2 cellular contexts compared by ENCODE assay signal in the genomic region with DNA sequence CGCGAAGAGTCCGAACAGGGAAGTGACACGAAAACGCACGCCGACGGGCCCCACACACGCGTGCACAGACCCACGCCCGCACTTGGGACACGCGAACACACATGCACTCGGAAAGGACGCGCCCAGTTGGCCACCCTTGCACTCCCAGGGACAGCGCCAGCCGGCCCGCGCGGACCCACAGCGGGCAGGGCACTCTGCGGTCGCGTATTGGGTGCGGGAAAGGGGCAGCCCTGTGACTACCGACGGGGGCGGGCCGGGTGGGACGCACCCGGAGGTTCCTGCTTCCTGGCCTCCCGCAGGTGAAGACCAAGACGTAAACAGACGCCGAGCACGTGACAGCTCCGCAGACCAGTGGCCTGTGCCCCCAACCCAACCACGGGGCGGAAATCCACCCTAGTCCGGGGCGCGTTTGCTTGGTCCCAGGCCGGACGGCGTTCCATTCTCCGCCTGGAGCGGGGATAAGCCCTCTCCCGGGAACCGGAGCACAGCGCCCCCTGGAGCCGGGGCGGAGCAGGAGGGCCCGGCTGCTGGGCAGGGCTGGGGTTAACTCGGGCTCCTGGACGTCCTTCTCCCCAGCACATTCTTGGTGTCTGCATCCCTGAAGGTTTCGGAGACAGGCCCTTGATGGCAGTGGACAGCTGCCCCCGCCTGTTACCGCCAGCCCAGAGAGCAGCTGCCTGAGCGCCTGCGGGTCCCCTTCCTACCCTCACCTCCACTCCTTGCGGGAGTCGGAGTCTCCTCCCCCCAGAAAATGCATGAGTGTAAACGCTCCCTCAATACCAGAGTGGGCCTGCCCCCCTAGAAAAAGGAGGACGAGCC.
TF ChIP-seq lines count a peak whose summit lies in the region.

No MANE protein-coding gene starts in this region.

TF ChIP-seq in HEK293, 187 proteins besides CTCF, POLR2A, EP300 and RAD21 (continued from another document and continues in another):
- TF ChIP-seq, protein P1, sequence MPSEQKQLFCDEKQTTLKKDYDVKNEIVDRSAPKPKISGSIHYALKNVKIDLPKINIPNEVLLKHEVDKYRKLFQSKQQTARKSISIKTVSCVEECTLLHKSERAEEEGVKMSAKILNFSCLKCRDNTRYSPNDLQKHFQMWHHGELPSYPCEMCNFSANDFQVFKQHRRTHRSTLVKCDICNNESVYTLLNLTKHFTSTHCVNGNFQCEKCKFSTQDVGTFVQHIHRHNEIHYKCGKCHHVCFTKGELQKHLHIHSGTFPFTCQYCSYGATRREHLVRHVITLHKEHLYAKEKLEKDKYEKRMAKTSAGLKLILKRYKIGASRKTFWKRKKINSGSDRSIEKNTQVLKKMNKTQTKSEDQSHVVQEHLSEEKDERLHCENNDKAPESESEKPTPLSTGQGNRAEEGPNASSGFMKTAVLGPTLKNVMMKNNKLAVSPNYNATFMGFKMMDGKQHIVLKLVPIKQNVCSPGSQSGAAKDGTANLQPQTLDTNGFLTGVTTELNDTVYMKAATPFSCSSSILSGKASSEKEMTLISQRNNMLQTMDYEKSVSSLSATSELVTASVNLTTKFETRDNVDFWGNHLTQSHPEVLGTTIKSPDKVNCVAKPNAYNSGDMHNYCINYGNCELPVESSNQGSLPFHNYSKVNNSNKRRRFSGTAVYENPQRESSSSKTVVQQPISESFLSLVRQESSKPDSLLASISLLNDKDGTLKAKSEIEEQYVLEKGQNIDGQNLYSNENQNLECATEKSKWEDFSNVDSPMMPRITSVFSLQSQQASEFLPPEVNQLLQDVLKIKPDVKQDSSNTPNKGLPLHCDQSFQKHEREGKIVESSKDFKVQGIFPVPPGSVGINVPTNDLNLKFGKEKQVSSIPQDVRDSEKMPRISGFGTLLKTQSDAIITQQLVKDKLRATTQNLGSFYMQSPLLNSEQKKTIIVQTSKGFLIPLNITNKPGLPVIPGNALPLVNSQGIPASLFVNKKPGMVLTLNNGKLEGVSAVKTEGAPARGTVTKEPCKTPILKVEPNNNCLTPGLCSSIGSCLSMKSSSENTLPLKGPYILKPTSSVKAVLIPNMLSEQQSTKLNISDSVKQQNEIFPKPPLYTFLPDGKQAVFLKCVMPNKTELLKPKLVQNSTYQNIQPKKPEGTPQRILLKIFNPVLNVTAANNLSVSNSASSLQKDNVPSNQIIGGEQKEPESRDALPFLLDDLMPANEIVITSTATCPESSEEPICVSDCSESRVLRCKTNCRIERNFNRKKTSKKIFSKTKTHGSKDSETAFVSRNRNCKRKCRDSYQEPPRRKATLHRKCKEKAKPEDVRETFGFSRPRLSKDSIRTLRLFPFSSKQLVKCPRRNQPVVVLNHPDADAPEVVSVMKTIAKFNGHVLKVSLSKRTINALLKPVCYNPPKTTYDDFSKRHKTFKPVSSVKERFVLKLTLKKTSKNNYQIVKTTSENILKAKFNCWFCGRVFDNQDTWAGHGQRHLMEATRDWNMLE (tag by site-specific recombination; conservative IDR thresholded peaks at IDR 0.05; ENCODE audit: low read depth) = 0 out of 2 replicates have a peak, but pooled peaks have one; percentile 28
- peak; percentile 99 for TF ChIP-seq IKZF3 (tag by site-specific recombination; IDR thresholded peaks at IDR 0.05)
- no peak for TF ChIP-seq ZNF473 (tag by site-specific recombination; IDR thresholded peaks at IDR 0.05)
- TF ChIP-seq ZNF777 (tag by site-specific recombination; IDR thresholded peaks at IDR 0.05; ENCODE audit: borderline replicate concordance) = peak; percentile 81; the same call in 1 of the 2 replicates
- TF ChIP-seq, protein P2, sequence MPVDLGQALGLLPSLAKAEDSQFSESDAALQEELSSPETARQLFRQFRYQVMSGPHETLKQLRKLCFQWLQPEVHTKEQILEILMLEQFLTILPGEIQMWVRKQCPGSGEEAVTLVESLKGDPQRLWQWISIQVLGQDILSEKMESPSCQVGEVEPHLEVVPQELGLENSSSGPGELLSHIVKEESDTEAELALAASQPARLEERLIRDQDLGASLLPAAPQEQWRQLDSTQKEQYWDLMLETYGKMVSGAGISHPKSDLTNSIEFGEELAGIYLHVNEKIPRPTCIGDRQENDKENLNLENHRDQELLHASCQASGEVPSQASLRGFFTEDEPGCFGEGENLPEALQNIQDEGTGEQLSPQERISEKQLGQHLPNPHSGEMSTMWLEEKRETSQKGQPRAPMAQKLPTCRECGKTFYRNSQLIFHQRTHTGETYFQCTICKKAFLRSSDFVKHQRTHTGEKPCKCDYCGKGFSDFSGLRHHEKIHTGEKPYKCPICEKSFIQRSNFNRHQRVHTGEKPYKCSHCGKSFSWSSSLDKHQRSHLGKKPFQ (tag by site-specific recombination; IDR thresholded peaks at IDR 0.05) = no peak
- TF ChIP-seq ZNF302 (tag by site-specific recombination; IDR thresholded peaks at IDR 0.05; ENCODE audit: low read depth) = no peak
- no peak for TF ChIP-seq REPIN1 (tag by site-specific recombination; IDR thresholded peaks at IDR 0.05; ENCODE audit: low read depth)
- 0 out of 2 replicates have a peak, but pooled peaks have one; percentile 6 for TF ChIP-seq ZFHX2 (tag by site-specific recombination; conservative IDR thresholded peaks at IDR 0.05)
- 0 out of 2 replicates have a peak, but pooled peaks have one; percentile 12 for TF ChIP-seq ZNF558 (tag by site-specific recombination; IDR thresholded peaks at IDR 0.05)
- TF ChIP-seq, protein P3, sequence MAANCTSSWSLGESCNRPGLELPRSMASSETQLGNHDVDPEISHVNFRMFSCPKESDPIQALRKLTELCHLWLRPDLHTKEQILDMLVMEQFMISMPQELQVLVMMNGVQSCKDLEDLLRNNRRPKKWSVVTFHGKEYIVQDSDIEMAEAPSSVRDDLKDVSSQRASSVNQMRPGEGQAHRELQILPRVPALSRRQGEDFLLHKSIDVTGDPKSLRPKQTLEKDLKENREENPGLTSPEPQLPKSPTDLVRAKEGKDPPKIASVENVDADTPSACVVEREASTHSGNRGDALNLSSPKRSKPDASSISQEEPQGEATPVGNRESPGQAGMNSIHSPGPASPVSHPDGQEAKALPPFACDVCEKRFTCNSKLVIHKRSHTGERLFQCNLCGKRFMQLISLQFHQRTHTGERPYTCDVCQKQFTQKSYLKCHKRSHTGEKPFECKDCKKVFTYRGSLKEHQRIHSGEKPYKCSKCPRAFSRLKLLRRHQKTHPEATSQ (tag by site-specific recombination; IDR thresholded peaks at IDR 0.05) = 0 out of 2 replicates have a peak, but pooled peaks have one; percentile 48
- TF ChIP-seq, protein P4, sequence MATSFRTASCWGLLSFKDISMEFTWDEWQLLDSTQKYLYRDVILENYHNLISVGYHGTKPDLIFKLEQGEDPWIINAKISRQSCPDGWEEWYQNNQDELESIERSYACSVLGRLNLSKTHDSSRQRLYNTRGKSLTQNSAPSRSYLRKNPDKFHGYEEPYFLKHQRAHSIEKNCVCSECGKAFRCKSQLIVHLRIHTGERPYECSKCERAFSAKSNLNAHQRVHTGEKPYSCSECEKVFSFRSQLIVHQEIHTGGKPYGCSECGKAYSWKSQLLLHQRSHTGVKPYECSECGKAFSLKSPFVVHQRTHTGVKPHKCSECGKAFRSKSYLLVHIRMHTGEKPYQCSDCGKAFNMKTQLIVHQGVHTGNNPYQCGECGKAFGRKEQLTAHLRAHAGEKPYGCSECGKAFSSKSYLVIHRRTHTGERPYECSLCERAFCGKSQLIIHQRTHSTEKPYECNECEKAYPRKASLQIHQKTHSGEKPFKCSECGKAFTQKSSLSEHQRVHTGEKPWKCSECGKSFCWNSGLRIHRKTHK (tag by site-specific recombination; IDR thresholded peaks at IDR 0.05) = no peak
- no peak for TF ChIP-seq HOXD13 (CRISPR knock-in tag; IDR thresholded peaks at IDR 0.05; ENCODE audit: borderline replicate concordance)
- no peak for TF ChIP-seq ZNF426 (tag by site-specific recombination; IDR thresholded peaks at IDR 0.05)
- TF ChIP-seq KLF16 (tag by site-specific recombination; IDR thresholded peaks at IDR 0.05) = 0 out of 2 replicates have a peak, but pooled peaks have one; percentile 41
- no peak; the same call in 1 of the 2 replicates for TF ChIP-seq MYNN (tag by site-specific recombination; IDR thresholded peaks at IDR 0.05; ENCODE audit: borderline replicate concordance)
- no peak for TF ChIP-seq ZNF138 (tag by site-specific recombination; IDR thresholded peaks at IDR 0.05; ENCODE audit: borderline replicate concordance)

TF ChIP-seq in HepG2, 621 proteins besides CTCF, POLR2A, EP300 and RAD21 (continued from another document and continues in another):
- TF ChIP-seq, protein P5, sequence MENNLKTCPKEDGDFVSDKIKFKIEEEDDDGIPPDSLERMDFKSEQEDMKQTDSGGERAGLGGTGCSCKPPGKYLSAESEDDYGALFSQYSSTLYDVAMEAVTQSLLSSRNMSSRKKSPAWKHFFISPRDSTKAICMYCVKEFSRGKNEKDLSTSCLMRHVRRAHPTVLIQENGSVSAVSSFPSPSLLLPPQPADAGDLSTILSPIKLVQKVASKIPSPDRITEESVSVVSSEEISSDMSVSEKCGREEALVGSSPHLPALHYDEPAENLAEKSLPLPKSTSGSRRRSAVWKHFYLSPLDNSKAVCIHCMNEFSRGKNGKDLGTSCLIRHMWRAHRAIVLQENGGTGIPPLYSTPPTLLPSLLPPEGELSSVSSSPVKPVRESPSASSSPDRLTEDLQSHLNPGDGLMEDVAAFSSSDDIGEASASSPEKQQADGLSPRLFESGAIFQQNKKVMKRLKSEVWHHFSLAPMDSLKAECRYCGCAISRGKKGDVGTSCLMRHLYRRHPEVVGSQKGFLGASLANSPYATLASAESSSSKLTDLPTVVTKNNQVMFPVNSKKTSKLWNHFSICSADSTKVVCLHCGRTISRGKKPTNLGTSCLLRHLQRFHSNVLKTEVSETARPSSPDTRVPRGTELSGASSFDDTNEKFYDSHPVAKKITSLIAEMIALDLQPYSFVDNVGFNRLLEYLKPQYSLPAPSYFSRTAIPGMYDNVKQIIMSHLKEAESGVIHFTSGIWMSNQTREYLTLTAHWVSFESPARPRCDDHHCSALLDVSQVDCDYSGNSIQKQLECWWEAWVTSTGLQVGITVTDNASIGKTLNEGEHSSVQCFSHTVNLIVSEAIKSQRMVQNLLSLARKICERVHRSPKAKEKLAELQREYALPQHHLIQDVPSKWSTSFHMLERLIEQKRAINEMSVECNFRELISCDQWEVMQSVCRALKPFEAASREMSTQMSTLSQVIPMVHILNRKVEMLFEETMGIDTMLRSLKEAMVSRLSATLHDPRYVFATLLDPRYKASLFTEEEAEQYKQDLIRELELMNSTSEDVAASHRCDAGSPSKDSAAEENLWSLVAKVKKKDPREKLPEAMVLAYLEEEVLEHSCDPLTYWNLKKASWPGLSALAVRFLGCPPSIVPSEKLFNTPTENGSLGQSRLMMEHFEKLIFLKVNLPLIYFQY (CRISPR knock-in tag; IDR thresholded peaks at IDR 0.05; ENCODE audit: borderline replicate concordance) = no peak
- TF ChIP-seq ZSCAN25 (CRISPR knock-in tag; IDR thresholded peaks at IDR 0.05) (peak; percentile 15; the same call in 1 of the 2 replicates), PCBP1 (IDR thresholded peaks at IDR 0.05; ENCODE audit: borderline replicate concordance, low read depth, low read length) (0 out of 2 replicates have a peak, but pooled peaks have one; percentile 58), ZNF556 (CRISPR knock-in tag; IDR thresholded peaks at IDR 0.05; ENCODE audit: borderline replicate concordance) (no peak), NRL (CRISPR knock-in tag; IDR thresholded peaks at IDR 0.05; ENCODE audit: borderline replicate concordance) (no peak), ZSCAN30 (CRISPR knock-in tag; IDR thresholded peaks at IDR 0.05) (no peak), TAF1 (CRISPR knock-in tag; IDR thresholded peaks at IDR 0.05) (peak; percentile 52; the same call in 1 of the 2 replicates), SP2 (CRISPR knock-in tag; IDR thresholded peaks at IDR 0.05) (peak; percentile 28; the same call in 1 of the 2 replicates), KDM1A (CRISPR knock-in tag; IDR thresholded peaks at IDR 0.05) (peak; percentile 23; the same call in 1 of the 2 replicates), RXRA (CRISPR knock-in tag; IDR thresholded peaks at IDR 0.05) (peak; percentile 79), KLF6 (CRISPR knock-in tag; IDR thresholded peaks at IDR 0.05) (0 out of 2 replicates have a peak, but pooled peaks have one; percentile 37), TARDBP (CRISPR knock-in tag; IDR thresholded peaks at IDR 0.05) (no peak), CENPT (CRISPR knock-in tag; IDR thresholded peaks at IDR 0.05; ENCODE audit: low read depth) (no peak), MED1 (CRISPR knock-in tag; IDR thresholded peaks at IDR 0.05) (peak; percentile 68; the same call in 1 of the 2 replicates)
- TF ChIP-seq, protein P6, sequence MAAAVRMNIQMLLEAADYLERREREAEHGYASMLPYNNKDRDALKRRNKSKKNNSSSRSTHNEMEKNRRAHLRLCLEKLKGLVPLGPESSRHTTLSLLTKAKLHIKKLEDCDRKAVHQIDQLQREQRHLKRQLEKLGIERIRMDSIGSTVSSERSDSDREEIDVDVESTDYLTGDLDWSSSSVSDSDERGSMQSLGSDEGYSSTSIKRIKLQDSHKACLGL (CRISPR knock-in tag; IDR thresholded peaks at IDR 0.05) = no peak; the same call in 1 of the 2 replicates
- TF ChIP-seq, protein P7, sequence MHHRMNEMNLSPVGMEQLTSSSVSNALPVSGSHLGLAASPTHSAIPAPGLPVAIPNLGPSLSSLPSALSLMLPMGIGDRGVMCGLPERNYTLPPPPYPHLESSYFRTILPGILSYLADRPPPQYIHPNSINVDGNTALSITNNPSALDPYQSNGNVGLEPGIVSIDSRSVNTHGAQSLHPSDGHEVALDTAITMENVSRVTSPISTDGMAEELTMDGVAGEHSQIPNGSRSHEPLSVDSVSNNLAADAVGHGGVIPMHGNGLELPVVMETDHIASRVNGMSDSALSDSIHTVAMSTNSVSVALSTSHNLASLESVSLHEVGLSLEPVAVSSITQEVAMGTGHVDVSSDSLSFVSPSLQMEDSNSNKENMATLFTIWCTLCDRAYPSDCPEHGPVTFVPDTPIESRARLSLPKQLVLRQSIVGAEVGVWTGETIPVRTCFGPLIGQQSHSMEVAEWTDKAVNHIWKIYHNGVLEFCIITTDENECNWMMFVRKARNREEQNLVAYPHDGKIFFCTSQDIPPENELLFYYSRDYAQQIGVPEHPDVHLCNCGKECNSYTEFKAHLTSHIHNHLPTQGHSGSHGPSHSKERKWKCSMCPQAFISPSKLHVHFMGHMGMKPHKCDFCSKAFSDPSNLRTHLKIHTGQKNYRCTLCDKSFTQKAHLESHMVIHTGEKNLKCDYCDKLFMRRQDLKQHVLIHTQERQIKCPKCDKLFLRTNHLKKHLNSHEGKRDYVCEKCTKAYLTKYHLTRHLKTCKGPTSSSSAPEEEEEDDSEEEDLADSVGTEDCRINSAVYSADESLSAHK (CRISPR knock-in tag; IDR thresholded peaks at IDR 0.05; ENCODE audit: borderline replicate concordance) = no peak
- TF ChIP-seq, protein P8, sequence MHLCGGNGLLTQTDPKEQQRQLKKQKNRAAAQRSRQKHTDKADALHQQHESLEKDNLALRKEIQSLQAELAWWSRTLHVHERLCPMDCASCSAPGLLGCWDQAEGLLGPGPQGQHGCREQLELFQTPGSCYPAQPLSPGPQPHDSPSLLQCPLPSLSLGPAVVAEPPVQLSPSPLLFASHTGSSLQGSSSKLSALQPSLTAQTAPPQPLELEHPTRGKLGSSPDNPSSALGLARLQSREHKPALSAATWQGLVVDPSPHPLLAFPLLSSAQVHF (CRISPR knock-in tag; IDR thresholded peaks at IDR 0.05) = no peak
- TF ChIP-seq, protein P9, sequence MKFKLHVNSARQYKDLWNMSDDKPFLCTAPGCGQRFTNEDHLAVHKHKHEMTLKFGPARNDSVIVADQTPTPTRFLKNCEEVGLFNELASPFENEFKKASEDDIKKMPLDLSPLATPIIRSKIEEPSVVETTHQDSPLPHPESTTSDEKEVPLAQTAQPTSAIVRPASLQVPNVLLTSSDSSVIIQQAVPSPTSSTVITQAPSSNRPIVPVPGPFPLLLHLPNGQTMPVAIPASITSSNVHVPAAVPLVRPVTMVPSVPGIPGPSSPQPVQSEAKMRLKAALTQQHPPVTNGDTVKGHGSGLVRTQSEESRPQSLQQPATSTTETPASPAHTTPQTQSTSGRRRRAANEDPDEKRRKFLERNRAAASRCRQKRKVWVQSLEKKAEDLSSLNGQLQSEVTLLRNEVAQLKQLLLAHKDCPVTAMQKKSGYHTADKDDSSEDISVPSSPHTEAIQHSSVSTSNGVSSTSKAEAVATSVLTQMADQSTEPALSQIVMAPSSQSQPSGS (CRISPR knock-in tag; IDR thresholded peaks at IDR 0.05) = no peak; the same call in 1 of the 2 replicates
